ENCODE assay signal across 9 cellular contexts in genomic region chr14:75543258-75543657, GRCh38. TPM values are rescaled to one million over a fixed set of nuclear protein-coding genes. Genes with fewer than 3 reads are reported as not detected.
A peak's percentile ranks its signal among the peaks of the same experiment; 100 is the strongest.
DNase-seq lines count a peak whose midpoint lies in the region; ATAC-seq and TF ChIP-seq lines count a peak whose summit lies in the region.
"Had no signal": no experiment of that assay in that cellular context is flagged by ENCODE, and none has a peak within 500 bp of the region (broad histone marks: within the 10 kb centered on the region; RNA-seq: fewer than 3 reads in every experiment).

No MANE protein-coding gene starts in this region.

- WGBS in upper lobe of left lung, 2 donors: 45 to 63% methylated on average over 3 to 4 of the region's 4 CpGs

- H3K36me3 ChIP-seq in PC-9 (ENCODE audit: low read depth) (no peaks in the 10 kb centered on the region), upper lobe of left lung (peaks cover 0 to 6% (median 3%) of the 10 kb centered on the region in 4 donors)

- no peak overlapping the region for H2AFZ ChIP-seq in PC-9

- peaks cover 86% of the 10 kb centered on the region for H3K4me1 Mint-ChIP-seq in activated naive CD4-positive, alpha-beta T cell treated with anti-CD3 and anti-CD28 coated beads for 36 hours (ENCODE audit: low read depth)
- H3K4me1 Mint-ChIP-seq in immature natural killer cell: peaks cover 56 to 63% of the 10 kb centered on the region in 2 donors

- ATAC-seq in upper lobe of left lung (ENCODE audit: low FRiP score in 2 of 2) (no peak), HG02588 (IDR thresholded peaks at IDR 0.05; ENCODE audit: unreplicated experiment) (no peak), HG02642 (IDR thresholded peaks at IDR 0.05; ENCODE audit: poor library complexity, unreplicated experiment) (no peak)

- H3K4me3 Mint-ChIP-seq in activated naive CD4-positive, alpha-beta T cell treated with anti-CD3 and anti-CD28 coated beads for 36 hours: peak overlapping the region; percentile 65
- peak overlapping the region; percentile 74 to 89 (median 80) for H3K4me3 Mint-ChIP-seq in immature natural killer cell

- H3K4me2 ChIP-seq in PC-9: no peak overlapping the region

- H3K79me2 ChIP-seq in PC-9 (ENCODE audit: low read depth): peaks cover 2% of the 10 kb centered on the region; the same call in 1 of the 2 replicates

- peak overlapping the region; percentile 99 for H3K27ac Mint-ChIP-seq in activated naive CD4-positive, alpha-beta T cell treated with anti-CD3 and anti-CD28 coated beads for 36 hours
- H3K27ac Mint-ChIP-seq in immature natural killer cell: peak overlapping the region; percentile 94 to 97 (median 96)

- no peaks in the 10 kb centered on the region for H3K9me3 ChIP-seq in PC-9 (ENCODE audit: insufficient read depth, low read depth)
- H3K9me3 ChIP-seq in upper lobe of left lung: no peaks in the 10 kb centered on the region

- no peak for TF ChIP-seq POLR2A in upper lobe of left lung (IDR thresholded peaks at IDR 0.05)

- H3K27me3 Mint-ChIP-seq in activated naive CD4-positive, alpha-beta T cell treated with anti-CD3 and anti-CD28 coated beads for 36 hours (ENCODE audit: low read depth): no peaks in the 10 kb centered on the region
- H3K27me3 Mint-ChIP-seq in immature natural killer cell (ENCODE audit: low read depth in 3 of 3): peaks cover 0 to 2% (median 0%) of the 10 kb centered on the region in 3 donors

- no peaks in the 10 kb centered on the region for H3K27me3 ChIP-seq in PC-9 (ENCODE audit: insufficient read depth, low read depth)
- H3K27me3 ChIP-seq in upper lobe of left lung: no peaks in the 10 kb centered on the region

- TSS peak; percentile 81 for BruUV-seq in PC-9 (replicated peaks; lab: Mats Ljungman, UMichigan)

- intact Hi-C loops in activated naive CD4-positive, alpha-beta T cell treated with anti-CD3 and anti-CD28 coated beads for 36 hours (cut with micrococcal nuclease): loop anchor here (1.0 to 5.0 kb wide), 4 partner anchors 16 to 1499 kb away; partner anchors contain the start of gene TMED10
- intact Hi-C loops in PC-9 (cut with micrococcal nuclease; ENCODE audit: unreplicated experiment): loop anchor here (1.0 to 2.0 kb wide), 2 partner anchors 18 to 29 kb away; no protein-coding TSS in a partner anchor

- H3K4me3 ChIP-seq in PC-9: no peak overlapping the region
- peak overlapping the region in 2 of 4 donors; percentile 2 to 21 for H3K4me3 ChIP-seq in upper lobe of left lung

- H4K20me1 ChIP-seq in PC-9 (ENCODE audit: insufficient read depth): no peaks in the 10 kb centered on the region

- no peaks in the 10 kb centered on the region for H3K9me3 Mint-ChIP-seq in activated naive CD4-positive, alpha-beta T cell treated with anti-CD3 and anti-CD28 coated beads for 36 hours
- no peaks in the 10 kb centered on the region for H3K9me3 Mint-ChIP-seq in immature natural killer cell

- POLR2A ChIA-PET in PC-9 (lab: Charles Lee; ENCODE audit: unreplicated experiment): interaction anchor here (0.7 to 1.4 kb wide), 6 partner anchors 11 to 264 kb away, joined by 4 to 11 read pairs (median 6); partner anchors contain the start of gene FOS

- TF ChIP-seq EP300 in upper lobe of left lung (IDR thresholded peaks at IDR 0.05): no peak

- H3K9me2 ChIP-seq in PC-9 (ENCODE audit: insufficient read depth): no peaks in the 10 kb centered on the region

- CTCF ChIA-PET in activated naive CD4-positive, alpha-beta T cell treated with anti-CD3 and anti-CD28 coated beads for 36 hours (lab: Charles Lee): interaction anchor here (0.9 to 9.4 kb wide), 7 partner anchors 9 to 54 kb away, joined by 3 to 79 read pairs (median 6); partner anchors contain the start of gene BATF
- CTCF ChIA-PET in PC-9 (lab: Charles Lee): interaction anchor here (1.2 to 2.4 kb wide), 5 partner anchors 11 to 56 kb away, joined by 4 to 18 read pairs (median 6); no protein-coding TSS in a partner anchor

- no peak overlapping the region for H3K27ac ChIP-seq in PC-9
- peak overlapping the region; percentile 82 to 91 (median 86) for H3K27ac ChIP-seq in upper lobe of left lung

- peaks cover 73% of the 10 kb centered on the region for H3K36me3 Mint-ChIP-seq in activated naive CD4-positive, alpha-beta T cell treated with anti-CD3 and anti-CD28 coated beads for 36 hours (ENCODE audit: low read depth)
- peaks cover 0 to 12% (median 0%) of the 10 kb centered on the region in 3 donors for H3K36me3 Mint-ChIP-seq in immature natural killer cell

- DNase-seq in activated naive CD4-positive, alpha-beta T cell treated with anti-CD3 and anti-CD28 coated beads for 36 hours: no peak
- DNase-seq in activated naive CD4-positive, alpha-beta T cell treated with Interleukin-2 at 50 U/mL for 16 hours: no peak
- DNase-seq in PC-9 (no peak), immature natural killer cell (peak in 2 of 3 donors; percentile 17 to 21), upper lobe of left lung (no peak), NCI-H2196 (lab: John Stamatoyannopoulos, UW; ENCODE audit: unreplicated experiment) (no peak)
- DNase-seq: NCI-H69 had no signal

- no peak for TF ChIP-seq CTCF in PC-9 (conservative IDR thresholded peaks at IDR 0.05)
- no peak for TF ChIP-seq CTCF in upper lobe of left lung (IDR thresholded peaks at IDR 0.05)

- peaks cover 16% of the 10 kb centered on the region; the same call in 1 of the 2 replicates for H3F3A ChIP-seq in PC-9 (ENCODE audit: insufficient read depth, low read depth)

- H3K4me1 ChIP-seq in PC-9 (replicated peaks; ENCODE audit: insufficient read depth) (peaks cover 16% of the 10 kb centered on the region), upper lobe of left lung (peaks cover 20 to 31% (median 28%) of the 10 kb centered on the region in 4 donors)

RNA-seq across cellular contexts. Expression of gene BATF, which starts 21.0 kb away (rescaled TPM):
- 100 to 1,000 TPM; 178 to 179 TPM for total RNA-seq in activated naive CD4-positive, alpha-beta T cell treated with anti-CD3 and anti-CD28 coated beads for 36 hours
- total RNA-seq in PC-9 (2021) (55.7 and 79.0 TPM in 2 replicates), upper lobe of left lung (10 to 100 TPM in 5 of 6 donors, 1 to 10 TPM in 1; 5.4 to 25.1 (median 10.8) TPM)
- polyA plus RNA-seq in immature natural killer cell: 10 to 100 TPM; 61.7 to 97.4 (median 95.6) TPM

RNA-seq across cellular contexts. Expression of gene FLVCR2, which starts 35.2 kb away (rescaled TPM):
- 10 to 100 TPM in 1 of 2 experiments, 1 to 10 TPM in 1; 5.8 to 10.4 TPM for total RNA-seq in activated naive CD4-positive, alpha-beta T cell treated with anti-CD3 and anti-CD28 coated beads for 36 hours
- total RNA-seq in PC-9 (2021) (12.4 and 35.7 TPM in 2 replicates), upper lobe of left lung (10 to 100 TPM; 19.4 to 41.3 (median 31.8) TPM)
- 1 to 10 TPM in 1 of 3 donors, under 1 TPM in 1, not detected in 1; 0.24 to 1.4 TPM for polyA plus RNA-seq in immature natural killer cell

Comparison
In these comparisons a context has a peak if more than half of its experiments do, and no peak if none do; other contexts are left out.
1. DNase-seq: peak in immature natural killer cell (2 of 3); none in activated naive CD4-positive, alpha-beta T cell treated with anti-CD3 and anti-CD28 coated beads for 36 hours (single experiment), activated naive CD4-positive, alpha-beta T cell treated with Interleukin-2 at 50 U/mL for 16 hours (single experiment), PC-9 (0 of 2), upper lobe of left lung (0 of 2) and NCI-H2196 (single experiment).